Comparison of ENCODE assay signal across 18 cellular contexts in genomic region chr16:30085247-30085646, GRCh38. TPM values are rescaled to one million over a fixed set of nuclear protein-coding genes. Genes with fewer than 3 reads are reported as not detected.
A peak's percentile ranks its signal among the peaks of the same experiment; 100 is the strongest.
DNase-seq lines count a peak whose midpoint lies in the region; ATAC-seq and TF ChIP-seq lines count a peak whose summit lies in the region.
"Had no signal": no experiment of that assay in that cellular context is flagged by ENCODE, and none has a peak within 500 bp of the region (broad histone marks: within the 10 kb centered on the region; RNA-seq: fewer than 3 reads in every experiment).

No MANE protein-coding gene starts in this region.

- TF ChIP-seq EP300 in upper lobe of left lung (IDR thresholded peaks at IDR 0.05), result no peak

- no peak overlapping the region for H3K4me2 ChIP-seq in mesendoderm (ENCODE audit: low read length)

- TF ChIP-seq POLR2A in upper lobe of left lung (IDR thresholded peaks at IDR 0.05), result no peak
- TF ChIP-seq POLR2A in Peyer's patch (IDR thresholded peaks at IDR 0.05), result no peak

- no CpG with 5 or more reads among the region's 3 CpGs for WGBS in mesendoderm (ENCODE audit: extremely low coverage, insufficient coverage, low lambda C conversion rate)
- WGBS in upper lobe of left lung, 2 donors, result 88 to 94% methylated on average over 2 to 3 of the region's 3 CpGs

- peak overlapping the region; percentile 59 for H2AK5ac ChIP-seq in mesendoderm (ENCODE audit: low read length)

- intact Hi-C loops in dendritic cell treated with granulocyte-macrophage colony-stimulating factor and Interleukin-4, amounts not matched to agents 40 ng/mL and 50 ng/mL, for 4 days (cut with micrococcal nuclease), result no loop called here

- peak overlapping the region; percentile 75 for H3K27ac ChIP-seq in mesendoderm (ENCODE audit: low read depth, low read length)
- no peak overlapping the region for H3K27ac ChIP-seq in upper lobe of left lung
- H3K27ac ChIP-seq in Peyer's patch, result no peak overlapping the region
- H3K27ac ChIP-seq: colonic mucosa, testis had no signal

- peaks cover 1% of the 10 kb centered on the region for H3K79me2 ChIP-seq in mesendoderm (ENCODE audit: control insufficient read depth, insufficient read depth, low read length)

- H3K4me1 ChIP-seq in mesendoderm (ENCODE audit: control insufficient read depth, low read depth, low read length) (peaks cover 6% of the 10 kb centered on the region), upper lobe of left lung (peaks cover 0 to 3% (median under 1%) of the 10 kb centered on the region in 4 donors), Peyer's patch (no peaks in the 10 kb centered on the region)
- H3K4me1 ChIP-seq: colonic mucosa had no signal

- peaks cover 1% of the 10 kb centered on the region for H3K79me1 ChIP-seq in mesendoderm (ENCODE audit: low read length)

- H3K4me3 ChIP-seq in H7 (ENCODE audit: insufficient read depth, low read depth, low read length) (no peak overlapping the region), mesendoderm (ENCODE audit: low read length) (no peak overlapping the region), upper lobe of left lung (no peak overlapping the region), Peyer's patch (no peak overlapping the region)
- H3K4me3 ChIP-seq: colonic mucosa, testis had no signal

- peak overlapping the region; percentile 71 for H3K56ac ChIP-seq in mesendoderm (ENCODE audit: low read length)

- peak in 1 of 2 donors; percentile 24 for ATAC-seq in upper lobe of left lung (ENCODE audit: low FRiP score in 2 of 2)
- no peak for ATAC-seq in stimulated activated naive CD8-positive, alpha-beta T cell treated with anti-CD3 and anti-CD28 coated beads, Interleukin-15, Interleukin-2, amounts not matched to agents 100 U/mL and 50 U/mL, for 24 hours

- H3K4ac ChIP-seq in mesendoderm (ENCODE audit: low read depth, low read length), result peak overlapping the region; percentile 64

- H3K4me1 Mint-ChIP-seq in dendritic cell treated with granulocyte-macrophage colony-stimulating factor and Interleukin-4, amounts not matched to agents 40 ng/mL and 50 ng/mL, for 4 days (ENCODE audit: low read depth), result peaks cover 70% of the 10 kb centered on the region

- peak; percentile 54 for DNase-seq in H7
- no peak for DNase-seq in mesendoderm
- DNase-seq in upper lobe of left lung, result peak; percentile 20 to 57
- no peak for DNase-seq in Peyer's patch
- no peak for DNase-seq in NCI-H345 (lab: John Stamatoyannopoulos, UW)
- DNase-seq in stimulated activated naive CD8-positive, alpha-beta T cell treated with anti-CD3 and anti-CD28 coated beads, Interleukin-15, Interleukin-2, amounts not matched to agents 100 U/mL and 50 U/mL, for 24 hours, result no peak
- DNase-seq: activated CD4-positive, alpha-beta T cell treated with anti-CD3 and anti-CD28 coated beads, Interleukin-2, amount 10 ng/mL, durations not matched to agents 7 days and 5 days; activated naive CD8-positive, alpha-beta T cell treated with anti-CD3 and anti-CD28 coated beads, Interleukin-2, amount 10 ng/mL, durations not matched to agents 7 days and 5 days; colonic mucosa; IMR-90; NCI-H1436; NCI-H2171; SHP77 treated with DMSO at 0.1 percent for 48 hours; stimulated activated CD4-positive, alpha-beta T cell treated with anti-CD3 and anti-CD28 coated beads, Interleukin-15, amount 100 ng/mL, for 24 hours; testis had no signal

- no peak overlapping the region for H4K8ac ChIP-seq in mesendoderm (ENCODE audit: low read depth, low read length)

- H2BK15ac ChIP-seq in mesendoderm (replicated peaks; ENCODE audit: low read depth), result no peak overlapping the region

- H2BK5ac ChIP-seq in mesendoderm (ENCODE audit: low read length), result peak overlapping the region; percentile 54

- H3K9me3 ChIP-seq in upper lobe of left lung, result no peaks in the 10 kb centered on the region
- no peaks in the 10 kb centered on the region for H3K9me3 ChIP-seq in Peyer's patch
- H3K9me3 ChIP-seq: colonic mucosa, testis had no signal

- H3K23ac ChIP-seq in mesendoderm (ENCODE audit: low read length), result peak overlapping the region; percentile 66

- TF ChIP-seq CTCF in upper lobe of left lung (IDR thresholded peaks at IDR 0.05) (no peak), Peyer's patch (IDR thresholded peaks at IDR 0.05) (no peak)

- no peaks in the 10 kb centered on the region for H3K27me3 ChIP-seq in H7 (ENCODE audit: control insufficient read depth, insufficient read depth, low read length)
- no peaks in the 10 kb centered on the region for H3K27me3 ChIP-seq in mesendoderm (ENCODE audit: insufficient read depth, low read length, poor library complexity)
- no peaks in the 10 kb centered on the region for H3K27me3 ChIP-seq in upper lobe of left lung
- no peaks in the 10 kb centered on the region for H3K27me3 ChIP-seq in Peyer's patch
- H3K27me3 ChIP-seq: colonic mucosa, testis had no signal

- no peaks in the 10 kb centered on the region for H3K27me3 Mint-ChIP-seq in dendritic cell treated with granulocyte-macrophage colony-stimulating factor and Interleukin-4, amounts not matched to agents 40 ng/mL and 50 ng/mL, for 4 days
- H3K27me3 Mint-ChIP-seq: activated CD4-positive, alpha-beta T cell treated with anti-CD3 and anti-CD28 coated beads, Interleukin-2, amount 10 ng/mL, durations not matched to agents 7 days and 5 days; activated naive CD8-positive, alpha-beta T cell treated with anti-CD3 and anti-CD28 coated beads, Interleukin-2, amount 10 ng/mL, durations not matched to agents 7 days and 5 days had no signal

- H3K36me3 Mint-ChIP-seq in dendritic cell treated with granulocyte-macrophage colony-stimulating factor and Interleukin-4, amounts not matched to agents 40 ng/mL and 50 ng/mL, for 4 days (ENCODE audit: low read depth), result peaks cover 81% of the 10 kb centered on the region

- H3K36me3 ChIP-seq in H7 (replicated peaks; ENCODE audit: control insufficient read depth, insufficient read depth, low read length) (peaks cover 24% of the 10 kb centered on the region), mesendoderm (ENCODE audit: control insufficient read depth, insufficient read depth, low read length) (peaks cover 18% of the 10 kb centered on the region), upper lobe of left lung (peaks cover 11 to 54% (median 52%) of the 10 kb centered on the region in 4 donors), Peyer's patch (peaks cover 0 to 52% (median 0%) of the 10 kb centered on the region in 3 donors)

- no peak overlapping the region for H2BK120ac ChIP-seq in mesendoderm (ENCODE audit: low read depth, low read length)

- H3K9ac ChIP-seq in mesendoderm (ENCODE audit: low read length), result peak overlapping the region; percentile 46

- H3K18ac ChIP-seq in mesendoderm (ENCODE audit: low read length), result peak overlapping the region; percentile 5

- peaks cover 8% of the 10 kb centered on the region for H3K9me3 Mint-ChIP-seq in dendritic cell treated with granulocyte-macrophage colony-stimulating factor and Interleukin-4, amounts not matched to agents 40 ng/mL and 50 ng/mL, for 4 days
- H3K9me3 Mint-ChIP-seq: activated CD4-positive, alpha-beta T cell treated with anti-CD3 and anti-CD28 coated beads, Interleukin-2, amount 10 ng/mL, durations not matched to agents 7 days and 5 days; activated naive CD8-positive, alpha-beta T cell treated with anti-CD3 and anti-CD28 coated beads, Interleukin-2, amount 10 ng/mL, durations not matched to agents 7 days and 5 days; activated T-helper 2 cell treated with anti-CD3 and anti-CD28 coated beads, Interferon-gamma antibody, Interleukin-2, Interleukin-4, amounts not matched to agents 10 μg/mL and 5 μg/mL and 100 μg/mL, durations not matched to agents 14 hours and 24 hours and 36 hours; T-helper 1 cell treated with Interleukin-12 subunit alpha and Interleukin-12 subunit beta and Interleukin-4 antibody, amounts not matched to agents 30 μg/mL and 1 μg/mL, for 36 hours had no signal

- H3K4me3 Mint-ChIP-seq in dendritic cell treated with granulocyte-macrophage colony-stimulating factor and Interleukin-4, amounts not matched to agents 40 ng/mL and 50 ng/mL, for 4 days, result no peak overlapping the region
- H3K4me3 Mint-ChIP-seq: activated CD4-positive, alpha-beta T cell treated with anti-CD3 and anti-CD28 coated beads, Interleukin-2, amount 10 ng/mL, durations not matched to agents 7 days and 5 days; activated naive CD8-positive, alpha-beta T cell treated with anti-CD3 and anti-CD28 coated beads, Interleukin-2, amount 10 ng/mL, durations not matched to agents 7 days and 5 days; T-helper 1 cell treated with Interleukin-12 subunit alpha and Interleukin-12 subunit beta and Interleukin-4 antibody, amounts not matched to agents 30 μg/mL and 1 μg/mL, for 36 hours had no signal

- peak overlapping the region; percentile 84 for H3K27ac Mint-ChIP-seq in dendritic cell treated with granulocyte-macrophage colony-stimulating factor and Interleukin-4, amounts not matched to agents 40 ng/mL and 50 ng/mL, for 4 days
- H3K27ac Mint-ChIP-seq: activated CD4-positive, alpha-beta T cell treated with anti-CD3 and anti-CD28 coated beads, Interleukin-2, amount 10 ng/mL, durations not matched to agents 7 days and 5 days; activated naive CD8-positive, alpha-beta T cell treated with anti-CD3 and anti-CD28 coated beads, Interleukin-2, amount 10 ng/mL, durations not matched to agents 7 days and 5 days; activated T-helper 2 cell treated with anti-CD3 and anti-CD28 coated beads, Interferon-gamma antibody, Interleukin-2, Interleukin-4, amounts not matched to agents 10 μg/mL and 5 μg/mL and 100 μg/mL, durations not matched to agents 14 hours and 24 hours and 36 hours; T-helper 1 cell treated with Interleukin-12 subunit alpha and Interleukin-12 subunit beta and Interleukin-4 antibody, amounts not matched to agents 30 μg/mL and 1 μg/mL, for 36 hours had no signal

- H4K5ac ChIP-seq in mesendoderm (ENCODE audit: low read length), result no peak overlapping the region

RNA-seq across cellular contexts. Expression of gene TBX6, which starts 6.5 kb away (rescaled TPM):
- 2.9 and 4.6 TPM in 2 replicates for total RNA-seq in H7 (2014; rRNA removed; shearing (Covaris generic))
- 2.4 TPM for polyA plus RNA-seq in mesendoderm (2013, experiment 1 of 2)
- 2.1 TPM for polyA plus RNA-seq in mesendoderm (2013, experiment 2 of 2)
- total RNA-seq in upper lobe of left lung, result 1 to 10 TPM in 5 of 6 donors, under 1 TPM in 1; 0.69 to 9.4 (median 1.4) TPM
- 1 to 10 TPM in 3 of 4 donors, under 1 TPM in 1; 0.53 to 3.4 (median 2.2) TPM for total RNA-seq in Peyer's patch
- total RNA-seq: IMR-90 had no signal

RNA-seq across cellular contexts. Expression of gene PPP4C, which starts 9.5 kb away (rescaled TPM):
- total RNA-seq in H7 (2014; rRNA removed; shearing (Covaris generic)), result 201 and 256 TPM in 2 replicates
- polyA plus RNA-seq in mesendoderm (2013, experiment 1 of 2), result 94.2 TPM
- polyA plus RNA-seq in mesendoderm (2013, experiment 2 of 2), result 93.5 TPM
- total RNA-seq in upper lobe of left lung (10 to 100 TPM; 44.4 to 99.4 (median 80.0) TPM), Peyer's patch (10 to 100 TPM; 43.7 to 79.4 (median 56.6) TPM)

RNA-seq across cellular contexts. Expression of gene YPEL3, which starts 10.8 kb away (rescaled TPM):
- total RNA-seq in H7 (2014; rRNA removed; shearing (Covaris generic)), result 22.8 and 26.9 TPM in 2 replicates
- 26.3 TPM for polyA plus RNA-seq in mesendoderm (2013, experiment 1 of 2)
- polyA plus RNA-seq in mesendoderm (2013, experiment 2 of 2), result 26.0 TPM
- total RNA-seq in upper lobe of left lung (100 to 1,000 TPM in 4 of 6 donors, 10 to 100 TPM in 2; 81.5 to 228 (median 116) TPM), Peyer's patch (100 to 1,000 TPM in 2 of 4 donors, 10 to 100 TPM in 2; 85.8 to 144 (median 113) TPM)

RNA-seq across cellular contexts. Expression of gene ALDOA, which starts 19.7 kb away (rescaled TPM):
- total RNA-seq in H7 (2014; rRNA removed; shearing (Covaris generic)), result 1,524 and 1,553 TPM in 2 replicates
- polyA plus RNA-seq in mesendoderm (2013, experiment 1 of 2), result 759 TPM
- polyA plus RNA-seq in mesendoderm (2013, experiment 2 of 2), result 778 TPM
- 100 to 1,000 TPM; 303 to 964 (median 731) TPM for total RNA-seq in upper lobe of left lung
- 1,000 to 10,000 TPM in 1 of 4 donors, 100 to 1,000 TPM in 3; 427 to 1,063 (median 887) TPM for total RNA-seq in Peyer's patch

RNA-seq across cellular contexts. Expression of gene GDPD3, which starts 28.1 kb away (rescaled TPM):
- 0.31 and 1.8 TPM in 2 replicates for total RNA-seq in H7 (2014; rRNA removed; shearing (Covaris generic))
- 1.0 TPM for polyA plus RNA-seq in mesendoderm (2013, experiment 1 of 2)
- 1.1 TPM for polyA plus RNA-seq in mesendoderm (2013, experiment 2 of 2)
- 10 to 100 TPM in 2 of 6 donors, 1 to 10 TPM in 4; 1.1 to 17.8 (median 5.4) TPM for total RNA-seq in upper lobe of left lung
- 10 to 100 TPM in 3 of 4 donors, 1 to 10 TPM in 1; 9.1 to 25.6 (median 14.6) TPM for total RNA-seq in Peyer's patch

Comparison
In these comparisons a context has a peak if more than half of its experiments do, and no peak if none do; other contexts are left out.
1. DNase-seq: peak in H7 (single experiment) and upper lobe of left lung (2 of 2); none in mesendoderm (single experiment), Peyer's patch (0 of 3), NCI-H345 (single experiment) and stimulated activated naive CD8-positive, alpha-beta T cell treated with anti-CD3 and anti-CD28 coated beads, Interleukin-15, Interleukin-2, amounts not matched to agents 100 U/mL and 50 U/mL, for 24 hours (single experiment).